26 cellular contexts compared by ENCODE assay signal in genomic region chr6:82878812-82879211, GRCh38.
DNase-seq lines count a peak whose midpoint lies in the region; ATAC-seq, FAIRE-seq and TF ChIP-seq lines count a peak whose summit lies in the region.
"Had no signal": no experiment of that assay in that cellular context is flagged by ENCODE, and none has a peak within 500 bp of the region (broad histone marks: within the 10 kb centered on the region; RNA-seq: fewer than 3 reads in every experiment).

No MANE protein-coding gene starts in this region.

- H3K9me3 ChIP-seq in A673 (ENCODE audit: low read depth, low read length, poor library complexity, severe bottlenecking) (no peaks in the 10 kb centered on the region), BE2C (no peaks in the 10 kb centered on the region), left lung (no peaks in the 10 kb centered on the region)
- H3K9me3 ChIP-seq: upper lobe of right lung had no signal

- TF ChIP-seq CTCF in A673 (conservative IDR thresholded peaks at IDR 0.05; ENCODE audit: low read depth, low read length): no peak
- TF ChIP-seq CTCF in brain microvascular endothelial cell (IDR thresholded peaks at IDR 0.05; ENCODE audit: low read depth, low read length, missing control alignments): no peak
- TF ChIP-seq CTCF in BE2C (IDR thresholded peaks at IDR 0.05; ENCODE audit: low read depth, low read length): no peak
- no peak for TF ChIP-seq CTCF in left lung (IDR thresholded peaks at IDR 0.05)

- CTCF ChIA-PET in A673 (lab: Charles Lee): no interaction called here

- H3K27me3 ChIP-seq in A673 (replicated peaks; ENCODE audit: insufficient read depth, low read depth, low read length, poor library complexity) (no peaks in the 10 kb centered on the region), brain microvascular endothelial cell (replicated peaks) (no peaks in the 10 kb centered on the region), BE2C (no peaks in the 10 kb centered on the region), left lung (no peaks in the 10 kb centered on the region)
- H3K27me3 ChIP-seq: upper lobe of right lung had no signal

- H3K36me3 ChIP-seq in A673 (ENCODE audit: insufficient read depth, low read length, poor library complexity, severe bottlenecking) (no peaks in the 10 kb centered on the region), brain microvascular endothelial cell (replicated peaks) (no peaks in the 10 kb centered on the region), BE2C (no peaks in the 10 kb centered on the region), left lung (no peaks in the 10 kb centered on the region)
- H3K36me3 ChIP-seq: upper lobe of right lung had no signal

- H3K4me3 ChIP-seq in A673 (ENCODE audit: low read depth, low read length, poor library complexity, severe bottlenecking) (no peak overlapping the region), brain microvascular endothelial cell (ENCODE audit: low read depth, low read length) (no peak overlapping the region), BE2C (ENCODE audit: low read depth, low read length) (no peak overlapping the region), left lung (no peak overlapping the region)
- H3K4me3 ChIP-seq: upper lobe of right lung had no signal

- POLR2A ChIA-PET in A673 (lab: Charles Lee; ENCODE audit: low non-redundant PET): no interaction called here

- intact Hi-C loops in A673 (cut with micrococcal nuclease; ENCODE audit: unreplicated experiment) (no loop called here), left lung (cut with DNase I) (no loop called here), Right ventricle myocardium inferior (cut with DNase I) (no loop called here)

- H3K4me1 ChIP-seq in A673 (ENCODE audit: insufficient read depth, low read length, poor library complexity, severe bottlenecking) (peaks cover 17% of the 10 kb centered on the region), BE2C (peaks cover 9% of the 10 kb centered on the region), left lung (no peaks in the 10 kb centered on the region)
- H3K4me1 ChIP-seq: upper lobe of right lung had no signal

- no peak for ATAC-seq in left lung
- no peak for ATAC-seq in Right ventricle myocardium inferior
- ATAC-seq: activated T-helper 17 cell treated with anti-CD3 and anti-CD28 coated beads, Interleukin-2, amount 50 U/mL, for 72 hours; esophagus mucosa; HCT116; upper lobe of right lung had no signal

- DNase-seq in A673 (ENCODE audit: low spot score) (peak; percentile 39), HTR-8/SVneo (ENCODE audit: insufficient read length, low spot score) (peak; percentile 40), brain microvascular endothelial cell (peak; percentile 21), glomerular visceral epithelial cell (ENCODE audit: extremely low spot score) (peak; percentile 72), BE2C (no peak), left lung (no peak), HT-29 (ENCODE audit: low spot score) (no peak), Right ventricle myocardium inferior (ENCODE audit: missing footprints) (no peak)
- DNase-seq: activated CD4-positive, alpha-beta T cell treated with anti-CD3 and anti-CD28 coated beads for 4 hours; effector CD4-positive, alpha-beta T cell; KG1; NCI-H1092; NCI-H2081; NCI-H446 treated with DMSO at 0.1 percent for 48 hours; nephron progenitor cell; NK-92 treated with Interleukin-12 subunit alpha and Interleukin-12 subunit beta, amount 100 ng/mL, for 24 hours; small intestine; stimulated activated CD4-positive, alpha-beta T cell treated with anti-CD3 and anti-CD28 coated beads, Interleukin-4, amount 100 ng/mL, for 4 hours; upper lobe of right lung had no signal

- BruUV-seq in A673 (replicated peaks; lab: Mats Ljungman, UMichigan): no TSS peak

- in situ Hi-C loops in brain microvascular endothelial cell (cut with HindIII; ENCODE audit: low pct_ligation_motif_present, low sequenced_read_pairs): no loop called here

- FAIRE-seq in HTR-8/SVneo (lab: Jason Lieb, UNC): peak; percentile 77
- FAIRE-seq: A204.1, GM12892, RCC 7860, small intestine had no signal

- H3K27ac ChIP-seq in A673 (ENCODE audit: low read depth, low read length, poor library complexity, severe bottlenecking) (no peak overlapping the region), brain microvascular endothelial cell (no peak overlapping the region), left lung (no peak overlapping the region)
- H3K27ac ChIP-seq: HL-60, upper lobe of right lung had no signal

Comparison
In these comparisons a context has a peak if more than half of its experiments do, and no peak if none do; other contexts are left out.
1. DNase-seq: peak in A673 (single experiment), HTR-8/SVneo (single experiment), brain microvascular endothelial cell (single experiment) and glomerular visceral epithelial cell (single experiment); none in BE2C (single experiment), left lung (0 of 2), HT-29 (single experiment) and Right ventricle myocardium inferior (single experiment).